ENCODE assay signal across 18 cellular contexts in genomic region chr4:164011791-164012190, GRCh38.
"Had no signal": no experiment of that assay in that cellular context is flagged by ENCODE, and none has a peak within 500 bp of the region (broad histone marks: within the 10 kb centered on the region; RNA-seq: fewer than 3 reads in every experiment).

No MANE protein-coding gene starts in this region.

- H3K9me3 ChIP-seq: pancreas, tibial artery, vagina had no signal

- H3K27me3 ChIP-seq: heart left ventricle, neural progenitor cell, pancreas, tibial artery, vagina had no signal

- H3K4me1 ChIP-seq: heart left ventricle, neural progenitor cell, pancreas, tibial artery, vagina had no signal

- FAIRE-seq: frontal cortex, pancreas had no signal

- ATAC-seq: activated T-helper 17 cell treated with anti-CD3 and anti-CD28 coated beads, Interleukin-2, amount 50 U/mL, for 72 hours; effector memory CD8-positive, alpha-beta T cell; heart left ventricle; pancreas; sciatic nerve; stimulated activated effector memory CD8-positive, alpha-beta T cell treated with anti-CD3 and anti-CD28 coated beads, Interleukin-12 subunit alpha, Interleukin-12 subunit beta, amount 100 ng/mL, for 72 hours had no signal

- H3K36me3 ChIP-seq: heart left ventricle, neural progenitor cell, pancreas, tibial artery, vagina had no signal

- H3K9ac ChIP-seq: neural progenitor cell had no signal

- DNase-seq: activated CD4-positive, CD25-positive, alpha-beta regulatory T cell treated with anti-CD3 and anti-CD28 coated beads, Interleukin-2, amount 50 U/mL, for 72 hours; activated naive CD4-positive, alpha-beta T cell treated with Interleukin-2 at 50 U/mL for 16 hours; anterior cingulate cortex; dermis blood vessel endothelial cell; effector memory CD8-positive, alpha-beta T cell; heart left ventricle; immature natural killer cell; midbrain; naive B cell; pancreas; stimulated activated CD4-positive, alpha-beta T cell treated with anti-CD3 and anti-CD28 coated beads, Interleukin-2, amount 100 ng/mL, for 24 hours; tibial artery had no signal

- H3K4me3 ChIP-seq: heart left ventricle, neural progenitor cell, pancreas, tibial artery, vagina had no signal

- H3K27ac ChIP-seq: heart left ventricle, neural progenitor cell, pancreas, tibial artery, vagina had no signal

- H3K4me2 ChIP-seq: neural progenitor cell had no signal
